ENCODE assay signal across 8 cellular contexts in genomic region chr10:128263891-128264688, GRCh38.
A peak's percentile ranks its signal among the peaks of the same experiment; 100 is the strongest.
DNase-seq lines count a peak whose midpoint lies in the region.

No MANE protein-coding gene starts in this region.

- DNase-seq in NK-92 treated with Interleukin-12 subunit alpha and Interleukin-12 subunit beta, amount 100 ng/mL, for 24 hours (lab: John Stamatoyannopoulos, UW) = peak; percentile 12
- no peak for DNase-seq in NK-92 (lab: John Stamatoyannopoulos, UW; ENCODE audit: unreplicated experiment)
- DNase-seq in HK-2 (ENCODE audit: unreplicated experiment) = peak; percentile 58
- DNase-seq in SHP77 treated with DMSO at 0.1 percent for 48 hours (lab: John Stamatoyannopoulos, UW) = peak; percentile 11
- DNase-seq in anterior cingulate cortex (lab: John Stamatoyannopoulos, UW) = peak in 51 of 58 donors; percentile 2 to 81 (median 34)
- peak in 39 of 51 donors; percentile 2 to 74 (median 28) for DNase-seq in hypothalamus (lab: John Stamatoyannopoulos, UW)
- DNase-seq in stimulated activated CD4-positive, alpha-beta T cell treated with anti-CD3 and anti-CD28 coated beads, Interleukin-15, amount 100 ng/mL, for 24 hours = peak; percentile 68
- DNase-seq in OCI-M2 (lab: John Stamatoyannopoulos, UW; ENCODE audit: unreplicated experiment) = no peak

Comparison
In these comparisons a context has a peak if more than half of its experiments do, and no peak if none do; other contexts are left out.
1. DNase-seq: peak in NK-92 treated with Interleukin-12 subunit alpha and Interleukin-12 subunit beta, amount 100 ng/mL, for 24 hours (single experiment), HK-2 (single experiment), SHP77 treated with DMSO at 0.1 percent for 48 hours (single experiment), anterior cingulate cortex (51 of 58), hypothalamus (39 of 51) and stimulated activated CD4-positive, alpha-beta T cell treated with anti-CD3 and anti-CD28 coated beads, Interleukin-15, amount 100 ng/mL, for 24 hours (single experiment); none in NK-92 (single experiment) and OCI-M2 (single experiment).